Comparison of ENCODE assay signal across 19 cellular contexts in genomic region chr14:60878536-60878935, GRCh38.
DNase-seq lines count a peak whose midpoint lies in the region; TF ChIP-seq lines count a peak whose summit lies in the region.
"Had no signal": no experiment of that assay in that cellular context is flagged by ENCODE, and none has a peak within 500 bp of the region (broad histone marks: within the 10 kb centered on the region; RNA-seq: fewer than 3 reads in every experiment).

No MANE protein-coding gene starts in this region.

- H3K36me3 Mint-ChIP-seq in MCF 10A (ENCODE audit: insufficient read depth, unreplicated experiment), result peaks cover 17% of the 10 kb centered on the region
- peaks cover 23% of the 10 kb centered on the region for H3K36me3 Mint-ChIP-seq in endodermal cell (ENCODE audit: low read depth)

- H3K4me3 Mint-ChIP-seq in MCF 10A (ENCODE audit: unreplicated experiment) (no peak overlapping the region), endodermal cell (no peak overlapping the region)
- H3K4me3 Mint-ChIP-seq: CD4-positive, CD25-positive, alpha-beta regulatory T cell had no signal

- no peak overlapping the region for H3K4me3 ChIP-seq in breast epithelium
- no peak overlapping the region for H3K4me3 ChIP-seq in foreskin fibroblast (ENCODE audit: low read depth in 1 of 2, low read length in 2 of 2)
- no peak overlapping the region for H3K4me3 ChIP-seq in endodermal cell (ENCODE audit: low read length)

- no peaks in the 10 kb centered on the region for H3K27me3 ChIP-seq in breast epithelium
- H3K27me3 ChIP-seq in endodermal cell (ENCODE audit: control insufficient read depth, insufficient read depth, low read length, poor library complexity, severe bottlenecking), result no peaks in the 10 kb centered on the region

- TF ChIP-seq POLR2A in breast epithelium (IDR thresholded peaks at IDR 0.05), result no peak

- H3K4me1 Mint-ChIP-seq in MCF 10A (ENCODE audit: insufficient read depth, unreplicated experiment), result peaks cover 9% of the 10 kb centered on the region
- H3K4me1 Mint-ChIP-seq in endodermal cell, result no peaks in the 10 kb centered on the region

- H3K9me3 ChIP-seq in breast epithelium (peaks cover 0 to 3% of the 10 kb centered on the region in 2 donors), endodermal cell (ENCODE audit: control insufficient read depth, low read length) (peaks cover 11% of the 10 kb centered on the region)

- H3K27me3 Mint-ChIP-seq in MCF 10A (ENCODE audit: insufficient read depth, unreplicated experiment) (no peaks in the 10 kb centered on the region), endodermal cell (ENCODE audit: insufficient read depth) (no peaks in the 10 kb centered on the region)
- H3K27me3 Mint-ChIP-seq: CD4-positive, CD25-positive, alpha-beta regulatory T cell had no signal

- BruUV-seq in MCF 10A (replicated peaks; lab: Mats Ljungman, UMichigan), result no TSS peak

- H3K4me1 ChIP-seq in breast epithelium (no peaks in the 10 kb centered on the region), endodermal cell (ENCODE audit: control insufficient read depth, insufficient read depth, low read length) (no peaks in the 10 kb centered on the region)

- TF ChIP-seq CTCF in MCF 10A (IDR thresholded peaks at IDR 0.05; ENCODE audit: unreplicated experiment), result no peak
- TF ChIP-seq CTCF in breast epithelium (IDR thresholded peaks at IDR 0.05), result no peak
- no peak for TF ChIP-seq CTCF in foreskin fibroblast (IDR thresholded peaks at IDR 0.05; ENCODE audit: low read depth, low read length)
- TF ChIP-seq CTCF in endodermal cell (conservative IDR thresholded peaks at IDR 0.05), result no peak

- H3K27ac Mint-ChIP-seq in MCF 10A (ENCODE audit: low read depth, unreplicated experiment) (no peak overlapping the region), endodermal cell (no peak overlapping the region)

- CTCF ChIA-PET in MCF 10A (lab: Yijun Ruan, JAX), result interaction anchor here (0.6 to 1.2 kb wide), 2 partner anchors 9 to 421 kb away, joined by 4 to 5 read pairs; no protein-coding TSS in a partner anchor

- POLR2A ChIA-PET in MCF 10A (lab: Yijun Ruan, JAX), result interaction anchor here (1.0 to 1.5 kb wide), 2 partner anchors 9 to 103 kb away, joined by 3 read pairs; partner anchors contain the start of gene SLC38A6

- peaks cover 7% of the 10 kb centered on the region for H3K9me3 Mint-ChIP-seq in MCF 10A (ENCODE audit: unreplicated experiment)
- H3K9me3 Mint-ChIP-seq in endodermal cell, result peaks cover 5% of the 10 kb centered on the region

- peak; percentile 1 for DNase-seq in MCF 10A (ENCODE audit: unreplicated experiment)
- no peak for DNase-seq in breast epithelium (ENCODE audit: low spot score in 2 of 2)
- DNase-seq in astrocyte of the hippocampus (ENCODE audit: low read depth, low spot score), result peak; percentile 20
- peak; percentile 16 to 45 for DNase-seq in foreskin fibroblast
- DNase-seq in inferior parietal cortex (ENCODE audit: extremely low spot score), result no peak
- DNase-seq in SHP77 treated with DMSO at 0.1 percent for 48 hours (lab: John Stamatoyannopoulos, UW), result no peak
- DNase-seq in endodermal cell, result no peak
- no peak for DNase-seq in EL
- DNase-seq: activated CD4-positive, CD25-positive, alpha-beta regulatory T cell treated with anti-CD3 and anti-CD28 coated beads, Interleukin-2, amount 50 U/mL, for 72 hours; activated gamma-delta T cell; amygdala; DMS 273 treated with DMSO at 0.1 percent for 48 hours; effector memory CD4-positive, alpha-beta T cell; GOT3; KBM-7; NCI-H146; nucleus accumbens; stimulated activated CD4-positive, alpha-beta T cell treated with anti-CD3 and anti-CD28 coated beads, Interleukin-12 subunit alpha, Interleukin-12 subunit beta, amount 100 ng/mL, for 4 hours had no signal

- H3K27ac ChIP-seq in breast epithelium (no peak overlapping the region), endodermal cell (ENCODE audit: low read depth, low read length) (no peak overlapping the region)

- H3K36me3 ChIP-seq in breast epithelium (no peaks in the 10 kb centered on the region), endodermal cell (ENCODE audit: control insufficient read depth, insufficient read depth, low read length) (peaks cover 19% of the 10 kb centered on the region)

- intact Hi-C loops in MCF 10A (cut with micrococcal nuclease), result no loop called here
- intact Hi-C loops in breast epithelium (cut with DNase I; ENCODE audit: low total_unique reads), result no loop called here

- no peak overlapping the region for H3K9ac ChIP-seq in endodermal cell (ENCODE audit: extremely low read depth, low read length, poor library complexity, severe bottlenecking)

Comparison
In these comparisons a context has a peak if more than half of its experiments do, and no peak if none do; other contexts are left out.
1. DNase-seq: peak in MCF 10A (single experiment), astrocyte of the hippocampus (single experiment) and foreskin fibroblast (2 of 2); none in breast epithelium (0 of 2), inferior parietal cortex (single experiment), SHP77 treated with DMSO at 0.1 percent for 48 hours (single experiment), endodermal cell (single experiment) and EL (single experiment).